ENCODE assay signal across 1 cellular context in the genomic region with DNA sequence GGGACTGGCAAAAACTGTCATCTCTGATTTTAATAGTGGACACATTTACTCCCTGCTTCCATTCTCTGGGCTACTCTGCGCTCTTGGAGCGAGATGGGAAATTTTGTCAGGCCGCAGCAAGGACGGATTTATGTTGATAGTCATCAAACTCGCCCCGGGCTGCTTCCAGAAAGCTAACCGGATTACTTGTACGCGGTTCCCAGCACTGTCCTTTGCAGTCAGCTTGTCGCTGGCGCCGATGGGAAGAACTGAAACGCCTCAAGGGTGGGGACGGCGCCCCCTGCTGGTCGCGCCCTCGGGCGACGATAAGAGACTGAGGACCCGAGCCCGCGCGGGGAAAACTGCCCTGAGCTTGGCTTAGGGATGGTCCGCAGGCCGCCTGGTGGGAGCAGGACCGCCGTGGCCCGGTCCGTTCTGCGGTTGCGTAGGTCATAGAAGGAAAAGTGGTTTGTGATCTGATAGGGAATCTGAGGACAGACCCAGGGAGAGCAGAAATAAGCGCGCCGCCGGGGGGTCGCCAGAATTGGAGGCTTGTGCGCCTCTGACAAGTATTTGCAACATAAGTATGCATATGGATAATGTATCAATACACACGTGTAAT.
TF ChIP-seq lines count a peak whose summit lies in the region.

No MANE protein-coding gene starts in this region.

TF ChIP-seq in HepG2, 621 proteins besides CTCF, POLR2A, EP300 and RAD21 (continued from another document and continues in another):
- TF ChIP-seq, protein P1, sequence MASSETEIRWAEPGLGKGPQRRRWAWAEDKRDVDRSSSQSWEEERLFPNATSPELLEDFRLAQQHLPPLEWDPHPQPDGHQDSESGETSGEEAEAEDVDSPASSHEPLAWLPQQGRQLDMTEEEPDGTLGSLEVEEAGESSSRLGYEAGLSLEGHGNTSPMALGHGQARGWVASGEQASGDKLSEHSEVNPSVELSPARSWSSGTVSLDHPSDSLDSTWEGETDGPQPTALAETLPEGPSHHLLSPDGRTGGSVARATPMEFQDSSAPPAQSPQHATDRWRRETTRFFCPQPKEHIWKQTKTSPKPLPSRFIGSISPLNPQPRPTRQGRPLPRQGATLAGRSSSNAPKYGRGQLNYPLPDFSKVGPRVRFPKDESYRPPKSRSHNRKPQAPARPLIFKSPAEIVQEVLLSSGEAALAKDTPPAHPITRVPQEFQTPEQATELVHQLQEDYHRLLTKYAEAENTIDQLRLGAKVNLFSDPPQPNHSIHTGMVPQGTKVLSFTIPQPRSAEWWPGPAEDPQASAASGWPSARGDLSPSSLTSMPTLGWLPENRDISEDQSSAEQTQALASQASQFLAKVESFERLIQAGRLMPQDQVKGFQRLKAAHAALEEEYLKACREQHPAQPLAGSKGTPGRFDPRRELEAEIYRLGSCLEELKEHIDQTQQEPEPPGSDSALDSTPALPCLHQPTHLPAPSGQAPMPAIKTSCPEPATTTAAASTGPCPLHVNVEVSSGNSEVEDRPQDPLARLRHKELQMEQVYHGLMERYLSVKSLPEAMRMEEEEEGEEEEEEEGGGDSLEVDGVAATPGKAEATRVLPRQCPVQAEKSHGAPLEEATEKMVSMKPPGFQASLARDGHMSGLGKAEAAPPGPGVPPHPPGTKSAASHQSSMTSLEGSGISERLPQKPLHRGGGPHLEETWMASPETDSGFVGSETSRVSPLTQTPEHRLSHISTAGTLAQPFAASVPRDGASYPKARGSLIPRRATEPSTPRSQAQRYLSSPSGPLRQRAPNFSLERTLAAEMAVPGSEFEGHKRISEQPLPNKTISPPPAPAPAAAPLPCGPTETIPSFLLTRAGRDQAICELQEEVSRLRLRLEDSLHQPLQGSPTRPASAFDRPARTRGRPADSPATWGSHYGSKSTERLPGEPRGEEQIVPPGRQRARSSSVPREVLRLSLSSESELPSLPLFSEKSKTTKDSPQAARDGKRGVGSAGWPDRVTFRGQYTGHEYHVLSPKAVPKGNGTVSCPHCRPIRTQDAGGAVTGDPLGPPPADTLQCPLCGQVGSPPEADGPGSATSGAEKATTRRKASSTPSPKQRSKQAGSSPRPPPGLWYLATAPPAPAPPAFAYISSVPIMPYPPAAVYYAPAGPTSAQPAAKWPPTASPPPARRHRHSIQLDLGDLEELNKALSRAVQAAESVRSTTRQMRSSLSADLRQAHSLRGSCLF (CRISPR knock-in tag; IDR thresholded peaks at IDR 0.05; ENCODE audit: borderline replicate concordance): peak; percentile 66; the same call in 1 of the 2 replicates
- no peak for TF ChIP-seq IKZF1 (IDR thresholded peaks at IDR 0.05)
- no peak for TF ChIP-seq ZNF577 (CRISPR knock-in tag; IDR thresholded peaks at IDR 0.05; ENCODE audit: borderline replicate concordance, low read depth)
- peak; percentile 90 for TF ChIP-seq ZBTB38 (CRISPR knock-in tag; IDR thresholded peaks at IDR 0.05)
- 0 out of 2 replicates have a peak, but pooled peaks have one; percentile 15 for TF ChIP-seq ZNF281 (CRISPR knock-in tag; IDR thresholded peaks at IDR 0.05; ENCODE audit: borderline replicate concordance)
- TF ChIP-seq KAT2B (IDR thresholded peaks at IDR 0.05; ENCODE audit: borderline replicate concordance, low read depth, low read length): no peak
- 0 out of 2 replicates have a peak, but pooled peaks have one; percentile 30 for TF ChIP-seq GFI1 (CRISPR knock-in tag; IDR thresholded peaks at IDR 0.05; ENCODE audit: borderline replicate concordance)
- no peak for TF ChIP-seq SRSF4 (IDR thresholded peaks at IDR 0.05; ENCODE audit: low read depth, low read length, poor library complexity, severe bottlenecking)
- TF ChIP-seq DRAP1 (CRISPR knock-in tag; IDR thresholded peaks at IDR 0.05): peak; percentile 47; the same call in 1 of the 2 replicates
- TF ChIP-seq, protein P2, sequence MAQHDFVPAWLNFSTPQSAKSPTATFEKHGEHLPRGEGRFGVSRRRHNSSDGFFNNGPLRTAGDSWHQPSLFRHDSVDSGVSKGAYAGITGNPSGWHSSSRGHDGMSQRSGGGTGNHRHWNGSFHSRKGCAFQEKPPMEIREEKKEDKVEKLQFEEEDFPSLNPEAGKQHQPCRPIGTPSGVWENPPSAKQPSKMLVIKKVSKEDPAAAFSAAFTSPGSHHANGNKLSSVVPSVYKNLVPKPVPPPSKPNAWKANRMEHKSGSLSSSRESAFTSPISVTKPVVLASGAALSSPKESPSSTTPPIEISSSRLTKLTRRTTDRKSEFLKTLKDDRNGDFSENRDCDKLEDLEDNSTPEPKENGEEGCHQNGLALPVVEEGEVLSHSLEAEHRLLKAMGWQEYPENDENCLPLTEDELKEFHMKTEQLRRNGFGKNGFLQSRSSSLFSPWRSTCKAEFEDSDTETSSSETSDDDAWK (CRISPR knock-in tag; IDR thresholded peaks at IDR 0.05): no peak
- TF ChIP-seq NCOA2 (CRISPR knock-in tag; IDR thresholded peaks at IDR 0.05): peak; percentile 64; the same call in 1 of the 2 replicates
- peak; percentile 40 for TF ChIP-seq MED8 (CRISPR knock-in tag; IDR thresholded peaks at IDR 0.05; ENCODE audit: insufficient replicate concordance)
- TF ChIP-seq KLF6 (CRISPR knock-in tag; IDR thresholded peaks at IDR 0.05): peak; percentile 80
- TF ChIP-seq, protein P3, sequence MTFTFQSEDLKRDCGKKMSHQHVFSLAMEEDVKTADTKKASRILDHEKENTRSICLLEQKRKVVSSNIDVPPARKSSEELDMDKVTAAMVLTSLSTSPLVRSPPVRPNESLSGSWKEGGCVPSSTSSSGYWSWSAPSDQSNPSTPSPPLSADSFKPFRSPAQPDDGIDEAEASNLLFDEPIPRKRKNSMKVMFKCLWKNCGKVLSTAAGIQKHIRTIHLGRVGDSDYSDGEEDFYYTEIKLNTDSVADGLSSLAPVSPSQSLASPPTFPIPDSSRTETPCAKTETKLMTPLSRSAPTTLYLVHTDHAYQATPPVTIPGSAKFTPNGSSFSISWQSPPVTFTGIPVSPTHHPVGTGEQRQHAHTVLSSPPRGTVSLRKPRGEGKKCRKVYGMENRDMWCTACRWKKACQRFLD (CRISPR knock-in tag; IDR thresholded peaks at IDR 0.05; ENCODE audit: borderline replicate concordance): no peak
- TF ChIP-seq, protein P4, sequence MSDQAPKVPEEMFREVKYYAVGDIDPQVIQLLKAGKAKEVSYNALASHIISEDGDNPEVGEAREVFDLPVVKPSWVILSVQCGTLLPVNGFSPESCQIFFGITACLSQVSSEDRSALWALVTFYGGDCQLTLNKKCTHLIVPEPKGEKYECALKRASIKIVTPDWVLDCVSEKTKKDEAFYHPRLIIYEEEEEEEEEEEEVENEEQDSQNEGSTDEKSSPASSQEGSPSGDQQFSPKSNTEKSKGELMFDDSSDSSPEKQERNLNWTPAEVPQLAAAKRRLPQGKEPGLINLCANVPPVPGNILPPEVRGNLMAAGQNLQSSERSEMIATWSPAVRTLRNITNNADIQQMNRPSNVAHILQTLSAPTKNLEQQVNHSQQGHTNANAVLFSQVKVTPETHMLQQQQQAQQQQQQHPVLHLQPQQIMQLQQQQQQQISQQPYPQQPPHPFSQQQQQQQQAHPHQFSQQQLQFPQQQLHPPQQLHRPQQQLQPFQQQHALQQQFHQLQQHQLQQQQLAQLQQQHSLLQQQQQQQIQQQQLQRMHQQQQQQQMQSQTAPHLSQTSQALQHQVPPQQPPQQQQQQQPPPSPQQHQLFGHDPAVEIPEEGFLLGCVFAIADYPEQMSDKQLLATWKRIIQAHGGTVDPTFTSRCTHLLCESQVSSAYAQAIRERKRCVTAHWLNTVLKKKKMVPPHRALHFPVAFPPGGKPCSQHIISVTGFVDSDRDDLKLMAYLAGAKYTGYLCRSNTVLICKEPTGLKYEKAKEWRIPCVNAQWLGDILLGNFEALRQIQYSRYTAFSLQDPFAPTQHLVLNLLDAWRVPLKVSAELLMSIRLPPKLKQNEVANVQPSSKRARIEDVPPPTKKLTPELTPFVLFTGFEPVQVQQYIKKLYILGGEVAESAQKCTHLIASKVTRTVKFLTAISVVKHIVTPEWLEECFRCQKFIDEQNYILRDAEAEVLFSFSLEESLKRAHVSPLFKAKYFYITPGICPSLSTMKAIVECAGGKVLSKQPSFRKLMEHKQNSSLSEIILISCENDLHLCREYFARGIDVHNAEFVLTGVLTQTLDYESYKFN (CRISPR knock-in tag; conservative IDR thresholded peaks at IDR 0.05): peak; percentile 22; the same call in 1 of the 2 replicates
- no peak for TF ChIP-seq TBL1XR1 (IDR thresholded peaks at IDR 0.05; ENCODE audit: borderline replicate concordance, low read length, partially characterized antibody)
- TF ChIP-seq PPARG (CRISPR knock-in tag; conservative IDR thresholded peaks at IDR 0.05): peak; percentile 30; the same call in 1 of the 2 replicates
- TF ChIP-seq ZNF292 (CRISPR knock-in tag; IDR thresholded peaks at IDR 0.05; ENCODE audit: borderline replicate concordance, low read depth): peak; percentile 91; the same call in 1 of the 2 replicates
- peak; percentile 89 for TF ChIP-seq ARID5B (CRISPR knock-in tag; IDR thresholded peaks at IDR 0.05)
- 0 out of 2 replicates have a peak, but pooled peaks have one; percentile 54 for TF ChIP-seq BRD4 (CRISPR knock-in tag; IDR thresholded peaks at IDR 0.05)
- no peak for TF ChIP-seq ATRX (CRISPR knock-in tag; IDR thresholded peaks at IDR 0.05; ENCODE audit: borderline replicate concordance)
- no peak for TF ChIP-seq ZSCAN30 (CRISPR knock-in tag; IDR thresholded peaks at IDR 0.05)
- no peak for TF ChIP-seq NR2F1 (CRISPR knock-in tag; IDR thresholded peaks at IDR 0.05)
- TF ChIP-seq NFYB (CRISPR knock-in tag; IDR thresholded peaks at IDR 0.05): peak; percentile 28; the same call in 1 of the 2 replicates
